Comparison of ENCODE assay signal across 11 cellular contexts in the genomic region with DNA sequence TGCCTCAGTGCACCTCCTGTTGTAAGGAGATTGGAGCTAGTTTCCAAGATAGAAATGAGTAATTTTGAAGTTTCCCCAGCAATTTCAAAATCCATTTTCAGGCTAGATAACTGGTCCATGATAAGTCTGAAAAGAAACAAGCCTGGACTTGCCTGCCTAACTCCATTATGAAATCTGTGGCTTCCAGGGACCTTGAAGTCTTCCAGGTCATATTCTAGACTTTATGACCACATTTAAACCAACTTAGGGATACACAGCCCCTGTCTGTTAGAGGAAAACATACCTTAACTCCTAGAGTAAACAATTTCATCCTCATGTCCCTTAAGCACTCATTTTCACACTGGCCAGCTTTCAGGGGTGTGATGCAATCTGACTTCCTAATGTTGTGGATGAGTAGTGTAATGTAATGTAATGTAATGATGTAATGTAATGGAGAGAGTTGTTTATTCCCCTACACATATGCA.
DNase-seq lines count a peak whose midpoint lies in the region; ATAC-seq, FAIRE-seq and TF ChIP-seq lines count a peak whose summit lies in the region.
"Had no signal": no experiment of that assay in that cellular context is flagged by ENCODE, and none has a peak within 500 bp of the region (broad histone marks: within the 10 kb centered on the region; RNA-seq: fewer than 3 reads in every experiment).

No MANE protein-coding gene starts in this region.

- POLR2A ChIA-PET in MCF 10A (lab: Yijun Ruan, JAX) (interaction anchor here (0.6 to 2.6 kb wide), 13 partner anchors 9 to 907 kb away, joined by 3 to 14 read pairs (median 4); a partner anchor contains a TSS), HepG2 (lab: Yijun Ruan, JAX) (no interaction called here)

- no peak overlapping the region for H3K9ac ChIP-seq in HepG2 (ENCODE audit: insufficient read depth, low read depth, low read length)

- no peaks in the 10 kb centered on the region for H3K27me3 ChIP-seq in MG63
- no peaks in the 10 kb centered on the region; a peak in 1 of 5 replicates for H3K27me3 ChIP-seq in HepG2 (ENCODE audit: control insufficient read depth in 1 of 2, insufficient read depth in 2 of 2, low read length in 2 of 2)

- H3K36me3 Mint-ChIP-seq in MCF 10A (ENCODE audit: insufficient read depth, unreplicated experiment), result peaks cover 12% of the 10 kb centered on the region

- H3K4me2 ChIP-seq in HepG2 (ENCODE audit: low read depth, low read length), result no peak overlapping the region

- FAIRE-seq in HepG2 (lab: Jason Lieb, UNC) (no peak), H54 (lab: Jason Lieb, UNC) (no peak)

- H3K9me3 Mint-ChIP-seq in MCF 10A (ENCODE audit: unreplicated experiment), result peaks cover 9% of the 10 kb centered on the region

- no peaks in the 10 kb centered on the region for H3K79me2 ChIP-seq in HepG2 (ENCODE audit: insufficient read depth, low read length)

- ATAC-seq in HepG2, result no peak
- no peak for ATAC-seq in HG02678 (IDR thresholded peaks at IDR 0.05; ENCODE audit: unreplicated experiment)
- ATAC-seq: activated CD4-positive, alpha-beta T cell treated with anti-CD3 and anti-CD28 coated beads for 36 hours had no signal

- DNase-seq in AG20443 (ENCODE audit: low spot score), result peak; percentile 34
- peak; percentile 58 for DNase-seq in MG63
- DNase-seq in MCF 10A (ENCODE audit: unreplicated experiment), result peak; percentile 81
- DNase-seq in HepG2 (ENCODE audit: low spot score), result peak; percentile 14
- DNase-seq in H54 (ENCODE audit: insufficient read length, low spot score), result no peak
- no peak for DNase-seq in NCI-H2081 (lab: John Stamatoyannopoulos, UW)
- DNase-seq in cortex of kidney (lab: John Stamatoyannopoulos, UW), result no peak
- DNase-seq: activated CD4-positive, alpha-beta T cell treated with anti-CD3 and anti-CD28 coated beads for 36 hours; activated gamma-delta T cell treated with Interleukin-2 at 50 U/mL for 16 hours; NCI-H1105 treated with DMSO at 0.1 percent for 48 hours had no signal

- no peaks in the 10 kb centered on the region for H3K27me3 Mint-ChIP-seq in MCF 10A (ENCODE audit: insufficient read depth, unreplicated experiment)

- no peaks in the 10 kb centered on the region for H3K9me3 ChIP-seq in MG63
- no peaks in the 10 kb centered on the region for H3K9me3 ChIP-seq in HepG2 (ENCODE audit: low read length)

- H3K4me3 ChIP-seq in MG63 (no peak overlapping the region), HepG2 (replicated peaks in 1 of 3; ENCODE audit: insufficient read depth in 1 of 3, low read depth in 2 of 3, low read length in 3 of 3) (no peak overlapping the region)

- intact Hi-C loops in MCF 10A (cut with micrococcal nuclease), result no loop called here
- intact Hi-C loops in HepG2 (cut with micrococcal nuclease; ENCODE audit: unreplicated experiment), result no loop called here

- no peak for TF ChIP-seq POLR2A in HepG2 (IDR thresholded peaks at IDR 0.05; ENCODE audit: insufficient read depth in 1 of 2, low read depth in 2 of 2, low read length in 2 of 2)
- TF ChIP-seq POLR2A in H54 (IDR thresholded peaks at IDR 0.05; ENCODE audit: low read depth, low read length), result no peak

- H3K27ac Mint-ChIP-seq in MCF 10A (ENCODE audit: low read depth, unreplicated experiment), result peak overlapping the region; percentile 99
- H3K27ac Mint-ChIP-seq: activated CD4-positive, alpha-beta T cell treated with anti-CD3 and anti-CD28 coated beads for 36 hours had no signal

- no peak for TF ChIP-seq CTCF in MCF 10A (IDR thresholded peaks at IDR 0.05; ENCODE audit: unreplicated experiment)
- no peak for TF ChIP-seq CTCF in HepG2 (CRISPR knock-in tag; IDR thresholded peaks at IDR 0.05)

- H3K4me1 Mint-ChIP-seq in MCF 10A (ENCODE audit: insufficient read depth, unreplicated experiment), result peaks cover 25% of the 10 kb centered on the region
- H3K4me1 Mint-ChIP-seq: activated CD4-positive, alpha-beta T cell treated with anti-CD3 and anti-CD28 coated beads for 36 hours had no signal

- TF ChIP-seq EP300 in HepG2 (IDR thresholded peaks at IDR 0.05; ENCODE audit: low read depth in 2 of 2, low read length in 2 of 2) (no peak), HepG2 (CRISPR knock-in tag; IDR thresholded peaks at IDR 0.05; ENCODE audit: borderline replicate concordance) (no peak)

- in situ Hi-C loops in HepG2 (cut with HindIII; ENCODE audit: extremely low pct_ligation_motif_present, low pct_unique_long_range_greater_than_20kb), result no loop called here

- H2AFZ ChIP-seq in HepG2 (ENCODE audit: low read length), result no peak overlapping the region

- TF ChIP-seq RAD21 in HepG2 (CRISPR knock-in tag; IDR thresholded peaks at IDR 0.05), result no peak

- CTCF ChIA-PET in MCF 10A (lab: Yijun Ruan, JAX), result interaction anchor here (0.8 kb wide), 1 partner anchor 10 kb away, joined by 3 read pairs; no protein-coding TSS in a partner anchor
- CTCF ChIA-PET in HepG2 (lab: Yijun Ruan, JAX; ENCODE audit: low intra/inter-chr PET ratio, low total read pairs), result no interaction called here

- H3K4me1 ChIP-seq in HepG2 (ENCODE audit: insufficient read depth, low read length), result peaks cover 8% of the 10 kb centered on the region

- no peaks in the 10 kb centered on the region for H3K36me3 ChIP-seq in MG63
- H3K36me3 ChIP-seq in HepG2 (replicated peaks in 1 of 2; ENCODE audit: control insufficient read depth in 1 of 2, insufficient read depth in 2 of 2, low read length in 2 of 2), result no peaks in the 10 kb centered on the region

- H4K20me1 ChIP-seq in HepG2 (ENCODE audit: insufficient read depth, low read length), result no peaks in the 10 kb centered on the region

- BruUV-seq in MCF 10A (replicated peaks; lab: Mats Ljungman, UMichigan) (no TSS peak), HepG2 (replicated peaks; lab: Mats Ljungman, UMichigan) (no TSS peak)

- H3K27ac ChIP-seq in HepG2 (ENCODE audit: extremely low read length, insufficient read depth, low read length), result no peak overlapping the region

- H3K4me3 Mint-ChIP-seq in MCF 10A (ENCODE audit: unreplicated experiment), result peak overlapping the region; percentile 23
- H3K4me3 Mint-ChIP-seq: activated CD4-positive, alpha-beta T cell treated with anti-CD3 and anti-CD28 coated beads for 36 hours had no signal

TF ChIP-seq in HepG2, 621 proteins besides CTCF, POLR2A, EP300 and RAD21 (continues in another document):
- TF ChIP-seq TRIM24 (CRISPR knock-in tag; IDR thresholded peaks at IDR 0.05) (no peak), FOXA3 (CRISPR knock-in tag; IDR thresholded peaks at IDR 0.05) (peak; percentile 46; the same call in 1 of the 2 replicates), WIZ (CRISPR knock-in tag; IDR thresholded peaks at IDR 0.05) (no peak), MED8 (CRISPR knock-in tag; IDR thresholded peaks at IDR 0.05; ENCODE audit: insufficient replicate concordance) (no peak), NFE2L2 (IDR thresholded peaks at IDR 0.05; ENCODE audit: low read length) (no peak), NCOA2 (CRISPR knock-in tag; IDR thresholded peaks at IDR 0.05) (no peak), FOSL2 (CRISPR knock-in tag; IDR thresholded peaks at IDR 0.05) (no peak), PHF5A (CRISPR knock-in tag; IDR thresholded peaks at IDR 0.05; ENCODE audit: low read depth, unreplicated experiment) (no peak)
- TF ChIP-seq, protein P1, sequence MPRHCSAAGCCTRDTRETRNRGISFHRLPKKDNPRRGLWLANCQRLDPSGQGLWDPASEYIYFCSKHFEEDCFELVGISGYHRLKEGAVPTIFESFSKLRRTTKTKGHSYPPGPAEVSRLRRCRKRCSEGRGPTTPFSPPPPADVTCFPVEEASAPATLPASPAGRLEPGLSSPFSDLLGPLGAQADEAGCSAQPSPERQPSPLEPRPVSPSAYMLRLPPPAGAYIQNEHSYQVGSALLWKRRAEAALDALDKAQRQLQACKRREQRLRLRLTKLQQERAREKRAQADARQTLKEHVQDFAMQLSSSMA (CRISPR knock-in tag; IDR thresholded peaks at IDR 0.05), result no peak
- TF ChIP-seq, protein P2, sequence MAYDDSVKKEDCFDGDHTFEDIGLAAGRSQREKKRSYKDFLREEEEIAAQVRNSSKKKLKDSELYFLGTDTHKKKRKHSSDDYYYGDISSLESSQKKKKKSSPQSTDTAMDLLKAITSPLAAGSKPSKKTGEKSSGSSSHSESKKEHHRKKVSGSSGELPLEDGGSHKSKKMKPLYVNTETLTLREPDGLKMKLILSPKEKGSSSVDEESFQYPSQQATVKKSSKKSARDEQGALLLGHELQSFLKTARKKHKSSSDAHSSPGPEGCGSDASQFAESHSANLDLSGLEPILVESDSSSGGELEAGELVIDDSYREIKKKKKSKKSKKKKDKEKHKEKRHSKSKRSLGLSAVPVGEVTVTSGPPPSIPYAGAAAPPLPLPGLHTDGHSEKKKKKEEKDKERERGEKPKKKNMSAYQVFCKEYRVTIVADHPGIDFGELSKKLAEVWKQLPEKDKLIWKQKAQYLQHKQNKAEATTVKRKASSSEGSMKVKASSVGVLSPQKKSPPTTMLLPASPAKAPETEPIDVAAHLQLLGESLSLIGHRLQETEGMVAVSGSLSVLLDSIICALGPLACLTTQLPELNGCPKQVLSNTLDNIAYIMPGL (CRISPR knock-in tag; IDR thresholded peaks at IDR 0.05; ENCODE audit: borderline replicate concordance in 1 of 2, low read depth in 1 of 2), result no peak
- TF ChIP-seq, protein P3, sequence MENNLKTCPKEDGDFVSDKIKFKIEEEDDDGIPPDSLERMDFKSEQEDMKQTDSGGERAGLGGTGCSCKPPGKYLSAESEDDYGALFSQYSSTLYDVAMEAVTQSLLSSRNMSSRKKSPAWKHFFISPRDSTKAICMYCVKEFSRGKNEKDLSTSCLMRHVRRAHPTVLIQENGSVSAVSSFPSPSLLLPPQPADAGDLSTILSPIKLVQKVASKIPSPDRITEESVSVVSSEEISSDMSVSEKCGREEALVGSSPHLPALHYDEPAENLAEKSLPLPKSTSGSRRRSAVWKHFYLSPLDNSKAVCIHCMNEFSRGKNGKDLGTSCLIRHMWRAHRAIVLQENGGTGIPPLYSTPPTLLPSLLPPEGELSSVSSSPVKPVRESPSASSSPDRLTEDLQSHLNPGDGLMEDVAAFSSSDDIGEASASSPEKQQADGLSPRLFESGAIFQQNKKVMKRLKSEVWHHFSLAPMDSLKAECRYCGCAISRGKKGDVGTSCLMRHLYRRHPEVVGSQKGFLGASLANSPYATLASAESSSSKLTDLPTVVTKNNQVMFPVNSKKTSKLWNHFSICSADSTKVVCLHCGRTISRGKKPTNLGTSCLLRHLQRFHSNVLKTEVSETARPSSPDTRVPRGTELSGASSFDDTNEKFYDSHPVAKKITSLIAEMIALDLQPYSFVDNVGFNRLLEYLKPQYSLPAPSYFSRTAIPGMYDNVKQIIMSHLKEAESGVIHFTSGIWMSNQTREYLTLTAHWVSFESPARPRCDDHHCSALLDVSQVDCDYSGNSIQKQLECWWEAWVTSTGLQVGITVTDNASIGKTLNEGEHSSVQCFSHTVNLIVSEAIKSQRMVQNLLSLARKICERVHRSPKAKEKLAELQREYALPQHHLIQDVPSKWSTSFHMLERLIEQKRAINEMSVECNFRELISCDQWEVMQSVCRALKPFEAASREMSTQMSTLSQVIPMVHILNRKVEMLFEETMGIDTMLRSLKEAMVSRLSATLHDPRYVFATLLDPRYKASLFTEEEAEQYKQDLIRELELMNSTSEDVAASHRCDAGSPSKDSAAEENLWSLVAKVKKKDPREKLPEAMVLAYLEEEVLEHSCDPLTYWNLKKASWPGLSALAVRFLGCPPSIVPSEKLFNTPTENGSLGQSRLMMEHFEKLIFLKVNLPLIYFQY (CRISPR knock-in tag; IDR thresholded peaks at IDR 0.05; ENCODE audit: borderline replicate concordance), result no peak

Comparison
In these comparisons a context has a peak if more than half of its experiments do, and no peak if none do; other contexts are left out.
1. DNase-seq: peak in AG20443 (single experiment), MG63 (single experiment), MCF 10A (single experiment) and HepG2 (single experiment); none in H54 (single experiment), NCI-H2081 (0 of 2) and cortex of kidney (single experiment).